21 cellular contexts compared by ENCODE assay signal in genomic region chrX:41514179-41514578, GRCh38.
"Had no signal": no experiment of that assay in that cellular context is flagged by ENCODE, and none has a peak within 500 bp of the region (broad histone marks: within the 10 kb centered on the region; RNA-seq: fewer than 3 reads in every experiment).

No MANE protein-coding gene starts in this region.

- H3K9me3 Mint-ChIP-seq: activated T-cell treated with anti-CD3 and anti-CD28 coated beads, Interleukin-2, amount 50 U/mL, for 72 hours; immature natural killer cell; naive thymus-derived CD8-positive, alpha-beta T cell had no signal

- H3K27me3 Mint-ChIP-seq: naive thymus-derived CD8-positive, alpha-beta T cell had no signal

- H3K4me3 Mint-ChIP-seq: activated T-cell treated with anti-CD3 and anti-CD28 coated beads, Interleukin-2, amount 50 U/mL, for 72 hours; immature natural killer cell; naive thymus-derived CD8-positive, alpha-beta T cell had no signal

- DNase-seq: activated CD4-positive, alpha-beta T cell treated with anti-CD3 and anti-CD28 coated beads, Interleukin-2, amount 50 U/mL, for 48 hours; activated effector memory CD4-positive, alpha-beta T cell treated with anti-CD3 and anti-CD28 coated beads, Interleukin-2, amount 50 U/mL, for 16 hours; activated naive CD4-positive, alpha-beta T cell treated with anti-CD3 and anti-CD28 coated beads, Interleukin-2, amount 50 U/mL, for 16 hours; activated T-cell treated with anti-CD3 and anti-CD28 coated beads, Interleukin-2, amount 50 U/mL, for 72 hours; aorta; brain microvascular endothelial cell; central memory CD4-positive, alpha-beta T cell; effector memory CD4-positive, alpha-beta T cell; foreskin keratinocyte; glutamatergic neuron; immature natural killer cell; left ventricle myocardium inferior; naive thymus-derived CD8-positive, alpha-beta T cell; right lobe of liver; stimulated activated CD4-positive, alpha-beta T cell treated with anti-CD3 and anti-CD28 coated beads, Interleukin-1b, Interleukin-23, amount 100 ng/mL, for 48 hours; SW 1271; T-helper 9 cell; testis; trophoblast cell had no signal

- H3K36me3 Mint-ChIP-seq: immature natural killer cell had no signal

- H3K27ac Mint-ChIP-seq: activated T-cell treated with anti-CD3 and anti-CD28 coated beads, Interleukin-2, amount 50 U/mL, for 72 hours; immature natural killer cell had no signal

- ATAC-seq: activated T-cell treated with anti-CD3 and anti-CD28 coated beads, Interleukin-2, amount 50 U/mL, for 72 hours; foreskin keratinocyte; naive thymus-derived CD8-positive, alpha-beta T cell; right lobe of liver had no signal

- H3K9me3 ChIP-seq: left ventricle myocardium inferior, neutrophil, right lobe of liver, testis, vagina had no signal
